1 cellular context compared by ENCODE assay signal in the genomic region with DNA sequence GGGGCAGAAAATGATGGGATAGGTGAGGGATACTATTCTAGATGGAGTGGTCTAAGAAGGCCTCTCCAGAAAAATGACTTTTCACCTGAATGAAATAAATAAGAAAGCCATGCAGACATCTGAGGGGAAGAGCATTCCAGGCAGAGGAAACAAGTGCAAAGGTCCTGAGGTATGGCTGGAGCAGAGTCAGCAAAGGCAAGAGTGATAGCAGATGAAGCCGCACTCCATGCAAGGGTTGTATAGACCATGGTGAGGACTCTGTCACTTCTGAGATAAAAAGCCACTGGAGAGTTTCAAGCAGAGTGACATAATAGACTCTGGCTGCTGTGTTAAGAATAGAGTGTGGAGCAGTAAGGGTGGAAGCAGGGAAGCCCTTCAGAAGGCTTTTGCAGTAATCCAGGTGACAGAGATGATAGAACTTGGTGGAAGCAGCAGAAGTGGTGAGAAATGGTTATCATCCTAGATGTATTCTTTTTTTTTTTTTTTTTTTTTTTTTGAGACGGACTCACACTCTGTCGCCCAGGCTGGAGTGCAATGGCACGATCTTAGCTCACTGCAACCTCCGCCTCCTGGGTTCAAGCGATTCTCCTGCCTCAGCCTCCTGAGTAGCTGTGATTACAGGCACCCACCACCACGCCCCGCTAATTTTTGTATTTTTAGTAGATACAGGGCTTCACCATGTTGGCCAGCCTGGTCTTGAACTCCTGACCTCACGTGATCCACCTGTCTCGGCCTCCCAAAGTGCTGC.
A peak's percentile ranks its signal among the peaks of the same experiment; 100 is the strongest.
TF ChIP-seq lines count a peak whose summit lies in the region.
"Not testable (repeated sequence)": the region's sequence is repeated elsewhere in the genome, so short reads cannot be mapped to it uniquely, and the experiment has no call there.

No MANE protein-coding gene starts in this region.

TF ChIP-seq in K562, 482 proteins besides CTCF, POLR2A, EP300 and RAD21:
- TF ChIP-seq ZNF24 (IDR thresholded peaks at IDR 0.05) (peak; percentile 76; the same call in 1 of the 2 replicates), NFE2 (IDR thresholded peaks at IDR 0.05; ENCODE audit: low read depth) (0 out of 2 replicates have a peak, but pooled peaks have one; percentile 3), ZSCAN29 (IDR thresholded peaks at IDR 0.05) (peak; percentile 74), RCOR1 (IDR thresholded peaks at IDR 0.05; ENCODE audit: borderline replicate concordance in 1 of 2, low read depth in 2 of 2, low read length in 2 of 2) (peak in 1 of 2 experiments; percentile 57; a peak in 1 of 4 replicates), SMAD4 (CRISPR knock-in tag; conservative IDR thresholded peaks at IDR 0.05) (0 out of 2 replicates have a peak, but pooled peaks have one; percentile 13), DMBX1 (CRISPR knock-in tag; IDR thresholded peaks at IDR 0.05; ENCODE audit: borderline replicate concordance) (peak; percentile 19; the same call in 1 of the 2 replicates), EHMT2 (IDR thresholded peaks at IDR 0.05) (0 out of 2 replicates have a peak, but pooled peaks have one; percentile 29), BCOR (IDR thresholded peaks at IDR 0.05) (peak; percentile 85), CBFA2T3 (IDR thresholded peaks at IDR 0.05) (peak; percentile 45; the same call in 1 of the 2 replicates), SMARCA5 (IDR thresholded peaks at IDR 0.05) (peak; percentile 81; the same call in 1 of the 2 replicates), JUND (tag; IDR thresholded peaks at IDR 0.05; ENCODE audit: borderline replicate concordance, low read depth, low read length) (peak; percentile 28; the same call in 1 of the 3 replicates), ZEB2 (IDR thresholded peaks at IDR 0.05) (peak; percentile 18; the same call in 1 of the 2 replicates), ARNT (IDR thresholded peaks at IDR 0.05) (peak in 1 of 2 experiments; percentile 13; a peak in 1 of 4 replicates), IFI16 (CRISPR knock-in tag; IDR thresholded peaks at IDR 0.05) (0 out of 2 replicates have a peak, but pooled peaks have one; percentile 6), HDAC1 (IDR thresholded peaks at IDR 0.05) (0 out of 4 replicates have a peak, but pooled peaks of 1 of the 2 experiments have one; percentile 35), TCF3 (CRISPR knock-in tag; IDR thresholded peaks at IDR 0.05) (peak; percentile 31), SMARCA4 (IDR thresholded peaks at IDR 0.05) (0 out of 2 replicates have a peak, but pooled peaks have one; percentile 14), MEIS2 (IDR thresholded peaks at IDR 0.05; ENCODE audit: partially characterized antibody) (peak; percentile 10), RBM25 (IDR thresholded peaks at IDR 0.05; ENCODE audit: low read depth, low read length, severe bottlenecking) (peak; percentile 86), ARID1B (IDR thresholded peaks at IDR 0.05) (peak; percentile 34; the same call in 1 of the 2 replicates), KDM1A (IDR thresholded peaks at IDR 0.05) (peak in 1 of 2 experiments; percentile 56; a peak in 2 of 4 replicates), ZNF134 (CRISPR knock-in tag; conservative IDR thresholded peaks at IDR 0.05) (peak; percentile 53; the same call in 1 of the 2 replicates)
- TF ChIP-seq, protein P1, sequence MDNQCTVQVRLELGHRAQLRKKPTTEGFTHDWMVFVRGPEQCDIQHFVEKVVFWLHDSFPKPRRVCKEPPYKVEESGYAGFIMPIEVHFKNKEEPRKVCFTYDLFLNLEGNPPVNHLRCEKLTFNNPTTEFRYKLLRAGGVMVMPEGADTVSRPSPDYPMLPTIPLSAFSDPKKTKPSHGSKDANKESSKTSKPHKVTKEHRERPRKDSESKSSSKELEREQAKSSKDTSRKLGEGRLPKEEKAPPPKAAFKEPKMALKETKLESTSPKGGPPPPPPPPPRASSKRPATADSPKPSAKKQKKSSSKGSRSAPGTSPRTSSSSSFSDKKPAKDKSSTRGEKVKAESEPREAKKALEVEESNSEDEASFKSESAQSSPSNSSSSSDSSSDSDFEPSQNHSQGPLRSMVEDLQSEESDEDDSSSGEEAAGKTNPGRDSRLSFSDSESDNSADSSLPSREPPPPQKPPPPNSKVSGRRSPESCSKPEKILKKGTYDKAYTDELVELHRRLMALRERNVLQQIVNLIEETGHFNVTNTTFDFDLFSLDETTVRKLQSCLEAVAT (IDR thresholded peaks at IDR 0.05), result peak in 1 of 2 experiments; percentile 74; a peak in 2 of 4 replicates
- not testable (repeated sequence) for TF ChIP-seq JUND (IDR thresholded peaks at IDR 0.05; ENCODE audit: borderline replicate concordance, low read depth, low read length)
